Comparison of ENCODE assay signal across 20 cellular contexts in the genomic region with DNA sequence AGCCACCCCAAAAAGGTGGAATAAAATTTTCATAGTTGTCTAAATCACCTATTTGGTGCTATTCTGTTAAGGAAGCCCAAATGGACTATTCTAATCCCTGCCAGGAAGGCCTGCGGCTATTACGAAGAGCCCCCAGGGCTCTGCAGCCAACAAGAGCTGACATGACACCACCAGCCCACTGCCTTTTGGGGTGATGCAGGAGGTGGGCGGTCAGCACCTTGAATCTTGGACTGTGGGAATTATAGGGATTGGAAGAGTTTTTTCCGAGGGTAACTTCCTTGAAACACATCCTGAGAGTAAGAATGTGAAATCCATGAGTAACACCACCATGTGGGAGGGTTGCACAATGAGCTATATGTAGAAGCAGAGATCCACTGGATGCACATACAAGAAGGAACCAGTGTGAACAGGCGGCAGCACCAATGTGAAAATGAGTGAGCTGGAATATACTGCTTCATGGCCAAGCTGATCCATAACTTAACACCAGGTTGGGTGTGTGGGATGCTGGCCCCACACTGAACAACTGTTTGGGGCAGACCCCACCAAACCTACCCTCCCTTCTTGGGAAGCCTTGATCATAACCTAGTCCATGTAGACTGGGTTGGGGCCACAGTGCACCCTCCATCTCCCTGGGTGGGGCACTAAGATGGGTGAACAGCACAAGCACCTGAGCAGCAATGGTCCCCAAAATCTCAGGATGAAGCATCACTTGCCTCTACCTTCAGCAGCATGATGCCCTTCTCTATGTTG.
DNase-seq lines count a peak whose midpoint lies in the region; ATAC-seq and TF ChIP-seq lines count a peak whose summit lies in the region.
"Had no signal": no experiment of that assay in that cellular context is flagged by ENCODE, and none has a peak within 500 bp of the region (broad histone marks: within the 10 kb centered on the region; RNA-seq: fewer than 3 reads in every experiment).

No MANE protein-coding gene starts in this region.

- no peak overlapping the region for H3K27ac ChIP-seq in HEK293 (ENCODE audit: extremely low read depth, low read depth, low read length)
- peak overlapping the region; percentile 35; the same call in 1 of the 2 replicates for H3K27ac ChIP-seq in RWPE1
- H3K27ac ChIP-seq in skin epidermis = peak overlapping the region in 12 of 21 experiments; percentile 10 to 70 (median 40)
- H3K27ac ChIP-seq in psoas muscle = no peak overlapping the region
- H3K27ac ChIP-seq: esophagus muscularis mucosa, sigmoid colon, tibial artery, VCaP had no signal

- intact Hi-C loops in psoas muscle (cut with DNase I) = no loop called here

- no peaks in the 10 kb centered on the region for H3K9me3 ChIP-seq in HEK293 (ENCODE audit: control insufficient read depth, insufficient read depth, low read depth, low read length)
- H3K9me3 ChIP-seq in psoas muscle = peaks cover 3% of the 10 kb centered on the region

- no peak for ATAC-seq in psoas muscle
- ATAC-seq: left cardiac atrium; natural killer cell treated with Interleukin-12 subunit alpha and Interleukin-12 subunit beta and Interleukin-15 and Interleukin-18, amount 100 ng/mL, for 72 hours; stimulated activated memory B cell treated with anti-CD40 and anti-IgM and Interleukin-4, amounts not matched to agents 10 μg/mL and 1 μg/mL and 100 μg/mL, for 72 hours had no signal

- 93 to 98% (median 96%) methylated on average over 5 of the region's 5 CpGs for WGBS in psoas muscle, 3 donors

- H3K4me3 ChIP-seq in HEK293 (ENCODE audit: low read depth, low read length) = no peak overlapping the region
- H3K4me3 ChIP-seq in epithelial cell of esophagus (ENCODE audit: low read length) = no peak overlapping the region
- H3K4me3 ChIP-seq in skin epidermis = no peak overlapping the region
- H3K4me3 ChIP-seq in psoas muscle = no peak overlapping the region
- H3K4me3 ChIP-seq: esophagus muscularis mucosa, sigmoid colon, tibial artery had no signal

- H3K27me3 ChIP-seq in psoas muscle (ENCODE audit: insufficient read depth in 3 of 3, low read length in 2 of 3) = no peaks in the 10 kb centered on the region
- H3K27me3 ChIP-seq: sigmoid colon had no signal

- H3K4me1 ChIP-seq in HEK293 (ENCODE audit: control insufficient read depth, insufficient read depth, low read length) (peaks cover 5% of the 10 kb centered on the region; the same call in 1 of the 2 replicates), psoas muscle (no peaks in the 10 kb centered on the region)
- H3K4me1 ChIP-seq: esophagus muscularis mucosa, tibial artery had no signal

- DNase-seq in RWPE1 (ENCODE audit: low spot score) = peak; percentile 87
- DNase-seq in epithelial cell of esophagus (ENCODE audit: low read depth) = peak; percentile 95
- DNase-seq in NCI-H1048 (lab: John Stamatoyannopoulos, UW) = no peak
- no peak for DNase-seq in DMS153 treated with DMSO at 0.1 percent for 48 hours (lab: John Stamatoyannopoulos, UW; ENCODE audit: unreplicated experiment)
- DNase-seq in psoas muscle = no peak
- DNase-seq: activated naive CD4-positive, alpha-beta T cell treated with anti-CD3 and anti-CD28 coated beads for 36 hours; activated T-cell treated with anti-CD3 and anti-CD28 coated beads, Interleukin-2, amount 50 U/mL, for 1 hour; DMS79 treated with DMSO at 0.1 percent for 48 hours; effector CD4-positive, alpha-beta T cell; left cardiac atrium; NCI-H146; SHP77; sigmoid colon; tibial artery had no signal

- H3K36me3 ChIP-seq in HEK293 (ENCODE audit: control insufficient read depth in 2 of 2, insufficient read depth in 1 of 2, low read length in 2 of 2) = no peaks in the 10 kb centered on the region
- no peaks in the 10 kb centered on the region for H3K36me3 ChIP-seq in psoas muscle (ENCODE audit: insufficient read depth in 1 of 2, low read depth in 1 of 2)
- H3K36me3 ChIP-seq: esophagus muscularis mucosa, sigmoid colon, tibial artery had no signal

- TF ChIP-seq CTCF in HEK293 (tag by site-specific recombination; IDR thresholded peaks at IDR 0.05) (no peak), RWPE1 (conservative IDR thresholded peaks at IDR 0.05; ENCODE audit: low read depth) (no peak), epithelial cell of esophagus (IDR thresholded peaks at IDR 0.05; ENCODE audit: insufficient read depth, low read depth, low read length, missing control alignments) (peak; percentile 17), psoas muscle (IDR thresholded peaks at IDR 0.05) (no peak)

- POLR2A ChIA-PET in HEK293 (lab: Yijun Ruan, JAX) = no interaction called here
- POLR2A ChIA-PET in RWPE1 (lab: Yijun Ruan, JAX; ENCODE audit: low non-redundant PET) = no interaction called here

- CTCF ChIA-PET in HEK293 (lab: Yijun Ruan, JAX) = interaction anchor here (1.1 kb wide), 1 partner anchor 19 kb away, joined by 4 read pairs; no protein-coding TSS in a partner anchor
- CTCF ChIA-PET in RWPE1 (lab: Yijun Ruan, JAX) = interaction anchor here (0.6 kb wide), 2 partner anchors 43 to 254 kb away, joined by 3 read pairs; no protein-coding TSS in a partner anchor

TF ChIP-seq in HEK293, 187 proteins besides CTCF, POLR2A, EP300 and RAD21:
- TF ChIP-seq ZNF354C (tag by site-specific recombination; IDR thresholded peaks at IDR 0.05; ENCODE audit: borderline replicate concordance, low read depth) (no peak), ZNF670 (tag by site-specific recombination; IDR thresholded peaks at IDR 0.05; ENCODE audit: low read depth) (no peak), ZNF211 (tag by site-specific recombination; IDR thresholded peaks at IDR 0.05; ENCODE audit: low read depth) (no peak), EGR2 (tag by site-specific recombination; IDR thresholded peaks at IDR 0.05; ENCODE audit: low read depth) (0 out of 2 replicates have a peak, but pooled peaks have one; percentile 7), KLF8 (tag by site-specific recombination; IDR thresholded peaks at IDR 0.05) (no peak)

Comparison
In these comparisons a context has a peak if more than half of its experiments do, and no peak if none do; other contexts are left out.
1. H3K27ac ChIP-seq: peak in RWPE1 (single experiment) and skin epidermis (12 of 21); none in HEK293 (single experiment) and psoas muscle (single experiment).
2. DNase-seq: peak in RWPE1 (single experiment) and epithelial cell of esophagus (single experiment); none in NCI-H1048 (single experiment), DMS153 treated with DMSO at 0.1 percent for 48 hours (single experiment) and psoas muscle (0 of 2).